Comparison of ENCODE assay signal across 9 cellular contexts in genomic region chr1:92461364-92462097, GRCh38. TPM values are rescaled to one million over a fixed set of nuclear protein-coding genes. Genes with fewer than 3 reads are reported as not detected.
A peak's percentile ranks its signal among the peaks of the same experiment; 100 is the strongest.
DNase-seq lines count a peak whose midpoint lies in the region; ATAC-seq lines count a peak whose summit lies in the region.
"Had no signal": no experiment of that assay in that cellular context is flagged by ENCODE, and none has a peak within 500 bp of the region (broad histone marks: within the 10 kb centered on the region; RNA-seq: fewer than 3 reads in every experiment).

No MANE protein-coding gene starts in this region.

- H3K9ac ChIP-seq in BLaER1 = no peak overlapping the region

- peaks cover 56% of the 10 kb centered on the region for H3K4me1 ChIP-seq in BLaER1

- peak overlapping the region; percentile 86 for H3K27ac ChIP-seq in BLaER1

- no peaks in the 10 kb centered on the region for H3K9me3 ChIP-seq in BLaER1

- H3K4me3 ChIP-seq in BLaER1 (no peak overlapping the region), H7 (ENCODE audit: insufficient read depth, low read depth, low read length) (no peak overlapping the region)

- H4K20me1 ChIP-seq in BLaER1 = no peaks in the 10 kb centered on the region

- H3K36me3 ChIP-seq in BLaER1 = no peaks in the 10 kb centered on the region
- no peaks in the 10 kb centered on the region for H3K36me3 ChIP-seq in H7 (replicated peaks; ENCODE audit: control insufficient read depth, insufficient read depth, low read length)

- H3K27me3 ChIP-seq in BLaER1 (no peaks in the 10 kb centered on the region), H7 (ENCODE audit: control insufficient read depth, insufficient read depth, low read length) (no peaks in the 10 kb centered on the region)

- ATAC-seq in GM19324 (IDR thresholded peaks at IDR 0.05; ENCODE audit: low FRiP score, unreplicated experiment) = peak; percentile 66
- ATAC-seq in HG03175 (IDR thresholded peaks at IDR 0.05; ENCODE audit: unreplicated experiment) = peak; percentile 87
- ATAC-seq: Panc1 had no signal

- DNase-seq in SIG-M5 (lab: John Stamatoyannopoulos, UW) (peak; percentile 37), AG08395 (ENCODE audit: low spot score) (no peak), NCI-H1105 treated with DMSO at 0.1 percent for 48 hours (lab: John Stamatoyannopoulos, UW) (no peak), H7 (no peak), DMS79 (lab: John Stamatoyannopoulos, UW) (no peak)

- peak overlapping the region; percentile 71 for H3K4me2 ChIP-seq in BLaER1

RNA-seq across cellular contexts. Expression of gene GFI1, which starts 25.2 kb away (rescaled TPM):
- total RNA-seq in H7 (2014; rRNA removed; shearing (Covaris generic)) = 0.11 and 0.48 TPM in 2 replicates
